13 cellular contexts compared by ENCODE assay signal in genomic region chr14:61385002-61385685, GRCh38.
DNase-seq lines count a peak whose midpoint lies in the region; ATAC-seq and TF ChIP-seq lines count a peak whose summit lies in the region.
"Had no signal": no experiment of that assay in that cellular context is flagged by ENCODE, and none has a peak within 500 bp of the region (broad histone marks: within the 10 kb centered on the region; RNA-seq: fewer than 3 reads in every experiment).

No MANE protein-coding gene starts in this region.

- no peaks in the 10 kb centered on the region for H3K9me3 Mint-ChIP-seq in CD8-positive, alpha-beta memory T cell
- H3K9me3 Mint-ChIP-seq in activated T-cell treated with anti-CD3 and anti-CD28 coated beads, Interleukin-2, amount 50 U/mL, for 4 hours = no peaks in the 10 kb centered on the region
- no peaks in the 10 kb centered on the region for H3K9me3 Mint-ChIP-seq in naive thymus-derived CD8-positive, alpha-beta T cell
- H3K9me3 Mint-ChIP-seq in Calu3 (ENCODE audit: low read depth, unreplicated experiment) = no peaks in the 10 kb centered on the region

- no peaks in the 10 kb centered on the region for H3K36me3 ChIP-seq in CD8-positive, alpha-beta memory T cell (ENCODE audit: insufficient read depth, low read length)
- H3K36me3 ChIP-seq: thoracic aorta had no signal

- POLR2A ChIA-PET in CD8-positive, alpha-beta memory T cell (lab: Charles Lee) = interaction anchor here (0.5 to 2.3 kb wide), 7 partner anchors 9 to 64 kb away, joined by 3 to 9 read pairs (median 4); no protein-coding TSS in a partner anchor
- POLR2A ChIA-PET in naive thymus-derived CD8-positive, alpha-beta T cell (lab: Charles Lee) = interaction anchor here (1.1 to 5.0 kb wide), 13 partner anchors 10 to 104 kb away, joined by 3 to 30 read pairs (median 9); partner anchors contain the start of gene PRKCH

- peaks cover 100% of the 10 kb centered on the region for H3K4me1 ChIP-seq in CD8-positive, alpha-beta memory T cell (ENCODE audit: insufficient read depth, low read length)

- no peaks in the 10 kb centered on the region for H3K27me3 ChIP-seq in CD8-positive, alpha-beta memory T cell (ENCODE audit: insufficient read depth, low read length, poor library complexity, severe bottlenecking)

- H3K4me3 Mint-ChIP-seq in CD8-positive, alpha-beta memory T cell = no peak overlapping the region
- H3K4me3 Mint-ChIP-seq in activated T-cell treated with anti-CD3 and anti-CD28 coated beads, Interleukin-2, amount 50 U/mL, for 4 hours = no peak overlapping the region
- H3K4me3 Mint-ChIP-seq in naive thymus-derived CD8-positive, alpha-beta T cell = no peak overlapping the region
- no peak overlapping the region for H3K4me3 Mint-ChIP-seq in Calu3 (ENCODE audit: low read depth, unreplicated experiment)

- no TSS peak for BruUV-seq in Calu3 (replicated peaks; lab: Mats Ljungman, UMichigan)

- ATAC-seq in HG03432 (IDR thresholded peaks at IDR 0.05; ENCODE audit: unreplicated experiment) = peak; percentile 16
- peak; percentile 13 to 36 for ATAC-seq in activated T-cell treated with anti-CD3 and anti-CD28 coated beads, Interleukin-2, amount 50 U/mL, for 4 hours
- ATAC-seq in naive thymus-derived CD8-positive, alpha-beta T cell = peak; percentile 62 to 75

- no peak overlapping the region for H3K27ac ChIP-seq in CD8-positive, alpha-beta memory T cell (ENCODE audit: low read depth, low read length)
- H3K27ac ChIP-seq: HL-60, RWPE1, thoracic aorta had no signal

- no peaks in the 10 kb centered on the region for H3K27me3 Mint-ChIP-seq in CD8-positive, alpha-beta memory T cell
- no peaks in the 10 kb centered on the region for H3K27me3 Mint-ChIP-seq in activated T-cell treated with anti-CD3 and anti-CD28 coated beads, Interleukin-2, amount 50 U/mL, for 4 hours (ENCODE audit: low read depth)
- H3K27me3 Mint-ChIP-seq in naive thymus-derived CD8-positive, alpha-beta T cell = no peaks in the 10 kb centered on the region
- H3K27me3 Mint-ChIP-seq in Calu3 (ENCODE audit: unreplicated experiment) = no peaks in the 10 kb centered on the region

- H3K36me3 Mint-ChIP-seq in CD8-positive, alpha-beta memory T cell = peaks cover 0 to 16% (median 2%) of the 10 kb centered on the region in 3 donors
- peaks cover 20% of the 10 kb centered on the region for H3K36me3 Mint-ChIP-seq in activated T-cell treated with anti-CD3 and anti-CD28 coated beads, Interleukin-2, amount 50 U/mL, for 4 hours (ENCODE audit: insufficient read depth)
- H3K36me3 Mint-ChIP-seq in naive thymus-derived CD8-positive, alpha-beta T cell = no peaks in the 10 kb centered on the region
- H3K36me3 Mint-ChIP-seq in Calu3 (ENCODE audit: insufficient read depth, unreplicated experiment) = no peaks in the 10 kb centered on the region

- no peak for TF ChIP-seq CTCF in Calu3 (IDR thresholded peaks at IDR 0.05; ENCODE audit: unreplicated experiment)

- no peaks in the 10 kb centered on the region for H3K9me3 ChIP-seq in CD8-positive, alpha-beta memory T cell (ENCODE audit: low read length)
- H3K9me3 ChIP-seq: thoracic aorta had no signal

- intact Hi-C loops in Calu3 (cut with micrococcal nuclease; ENCODE audit: unreplicated experiment) = no loop called here

- peak; percentile 44 to 86 (median 79) for DNase-seq in CD8-positive, alpha-beta memory T cell
- peak; percentile 23 for DNase-seq in activated T-cell treated with anti-CD3 and anti-CD28 coated beads, Interleukin-2, amount 50 U/mL, for 4 hours
- DNase-seq in naive thymus-derived CD8-positive, alpha-beta T cell = peak in 9 of 10 donors; percentile 33 to 80 (median 63)
- DNase-seq in Calu3 = no peak
- DNase-seq in iPS-NIHi11 (ENCODE audit: low spot score) = no peak
- no peak for DNase-seq in GF-D8 (lab: John Stamatoyannopoulos, UW)
- DNase-seq in HuH-7.5 (ENCODE audit: low spot score) = no peak
- DNase-seq: COR-L47, MV-4-11 had no signal

- no peak overlapping the region for H3K27ac Mint-ChIP-seq in CD8-positive, alpha-beta memory T cell
- H3K27ac Mint-ChIP-seq in naive thymus-derived CD8-positive, alpha-beta T cell = no peak overlapping the region
- no peak overlapping the region for H3K27ac Mint-ChIP-seq in Calu3 (ENCODE audit: unreplicated experiment)

- H3K4me1 Mint-ChIP-seq in CD8-positive, alpha-beta memory T cell = no peaks in the 10 kb centered on the region
- peaks cover 26% of the 10 kb centered on the region for H3K4me1 Mint-ChIP-seq in activated T-cell treated with anti-CD3 and anti-CD28 coated beads, Interleukin-2, amount 50 U/mL, for 4 hours (ENCODE audit: low read depth)
- H3K4me1 Mint-ChIP-seq in naive thymus-derived CD8-positive, alpha-beta T cell = peaks cover 0 to 25% (median 0%) of the 10 kb centered on the region in 4 donors
- H3K4me1 Mint-ChIP-seq in Calu3 (ENCODE audit: low read depth, unreplicated experiment) = peaks cover 13% of the 10 kb centered on the region

- CTCF ChIA-PET in CD8-positive, alpha-beta memory T cell (lab: Charles Lee) = interaction anchor here (0.8 to 2.1 kb wide), 8 partner anchors 8 to 67 kb away, joined by 3 to 8 read pairs (median 4); partner anchors contain the start of gene PRKCH
- CTCF ChIA-PET in Calu3 (lab: Charles Lee) = no interaction called here

- peak overlapping the region; percentile 19 for H3K4me3 ChIP-seq in CD8-positive, alpha-beta memory T cell (ENCODE audit: low read length)
- H3K4me3 ChIP-seq: thoracic aorta had no signal

Comparison
In these comparisons a context has a peak if more than half of its experiments do, and no peak if none do; other contexts are left out.
1. DNase-seq: peak in CD8-positive, alpha-beta memory T cell (5 of 5), activated T-cell treated with anti-CD3 and anti-CD28 coated beads, Interleukin-2, amount 50 U/mL, for 4 hours (single experiment) and naive thymus-derived CD8-positive, alpha-beta T cell (9 of 10); none in Calu3 (single experiment), iPS-NIHi11 (single experiment), GF-D8 (single experiment) and HuH-7.5 (single experiment).
2. ATAC-seq: peak in every context shown above with its lines; median percentile 68 in naive thymus-derived CD8-positive, alpha-beta T cell; 24 in activated T-cell treated with anti-CD3 and anti-CD28 coated beads, Interleukin-2, amount 50 U/mL, for 4 hours; 16 in HG03432.